ENCODE assay signal across 1 cellular context in genomic region chr20:17626217-17627007, GRCh38.
TF ChIP-seq lines count a peak whose summit lies in the region.

No MANE protein-coding gene starts in this region.

TF ChIP-seq in GM12878, 131 proteins besides CTCF, POLR2A, EP300 and RAD21:
- TF ChIP-seq RELA (IDR thresholded peaks at IDR 0.05; ENCODE audit: borderline replicate concordance, partially characterized antibody) (no peak), SREBF1 (IDR thresholded peaks at IDR 0.05; ENCODE audit: low read length) (no peak)
